8 cellular contexts compared by ENCODE assay signal in genomic region chrX:106611682-106612402, GRCh38. TPM values are rescaled to one million over a fixed set of nuclear protein-coding genes. Genes with fewer than 3 reads are reported as not detected.
DNase-seq lines count a peak whose midpoint lies in the region; ATAC-seq and TF ChIP-seq lines count a peak whose summit lies in the region.

Gene RADX, plus strand, starts transcription at chrX:106611978. Its CDS starts 103 bp downstream, at chrX:106612081.

- H3K79me1 ChIP-seq in neuronal stem cell (ENCODE audit: low read depth, low read length), result no peaks in the 10 kb centered on the region

- H2BK12ac ChIP-seq in neuronal stem cell (ENCODE audit: low read length), result no peak within 1 kb of the TSS

- 10 to 34% methylated on average over 3 to 7 of the region's 46 CpGs for WGBS in gastroesophageal sphincter (ENCODE audit: low coverage in 1 of 2), 2 donors
- WGBS in neuronal stem cell (ENCODE audit: extremely low coverage in 2 of 2, insufficient read length in 2 of 2, insufficient replicate concordance in 1 of 2), 2 donors, result no CpG with 5 or more reads among the region's 46 CpGs

- CTCF ChIA-PET in CD8-positive, alpha-beta memory T cell (lab: Charles Lee), result interaction anchor here (1.1 to 2.4 kb wide), 2 partner anchors 126 to 131 kb away, joined by 3 to 9 read pairs; no protein-coding TSS in a partner anchor

- H3K23ac ChIP-seq in neuronal stem cell (ENCODE audit: low read depth, low read length, poor library complexity), result no peak within 1 kb of the TSS

- no peaks in the 10 kb centered on the region for H3K9me3 ChIP-seq in CD8-positive, alpha-beta memory T cell (ENCODE audit: low read length)
- H3K9me3 ChIP-seq in gastroesophageal sphincter, result no peaks in the 10 kb centered on the region
- H3K9me3 ChIP-seq in neuronal stem cell (replicated peaks in 1 of 2; ENCODE audit: control insufficient read depth in 2 of 2, insufficient read depth in 1 of 2, low read depth in 1 of 2, low read length in 2 of 2), result no peaks in the 10 kb centered on the region

- H3K36me3 Mint-ChIP-seq in CD8-positive, alpha-beta memory T cell, result peaks cover 0 to 6% (median 0%) of the 10 kb centered on the region in 3 donors

- POLR2A ChIA-PET in CD8-positive, alpha-beta memory T cell (lab: Charles Lee), result no interaction called here

- H3K27ac ChIP-seq in CD8-positive, alpha-beta memory T cell (ENCODE audit: low read depth, low read length), result peak within 1 kb of the TSS; percentile 92
- H3K27ac ChIP-seq in gastroesophageal sphincter (peak within 1 kb of the TSS in 2 of 4 donors; percentile 11 to 19), neuronal stem cell (replicated peaks; ENCODE audit: low read length) (peak within 1 kb of the TSS; percentile 51)

- H3K14ac ChIP-seq in neuronal stem cell (ENCODE audit: low read length), result no peak within 1 kb of the TSS

- H4K8ac ChIP-seq in neuronal stem cell (ENCODE audit: low read depth, low read length), result no peak within 1 kb of the TSS

- peak within 1 kb of the TSS; percentile 95 for H3K4me3 ChIP-seq in CD8-positive, alpha-beta memory T cell (ENCODE audit: low read length)
- H3K4me3 ChIP-seq in gastroesophageal sphincter, result peak within 1 kb of the TSS; percentile 33 to 54
- H3K4me3 ChIP-seq in neuronal stem cell (ENCODE audit: low read length in 2 of 2), result peak within 1 kb of the TSS; percentile 56 to 88

- no peak for TF ChIP-seq EP300 in gastroesophageal sphincter (IDR thresholded peaks at IDR 0.05)

- H2BK120ac ChIP-seq in neuronal stem cell (ENCODE audit: low read depth, low read length), result no peak within 1 kb of the TSS

- H4K91ac ChIP-seq in neuronal stem cell (ENCODE audit: low read depth, low read length, poor library complexity), result no peak within 1 kb of the TSS

- no peaks in the 10 kb centered on the region for H3K27me3 ChIP-seq in CD8-positive, alpha-beta memory T cell (ENCODE audit: insufficient read depth, low read length, poor library complexity, severe bottlenecking)
- no peaks in the 10 kb centered on the region for H3K27me3 ChIP-seq in gastroesophageal sphincter
- H3K27me3 ChIP-seq in neuronal stem cell (ENCODE audit: control insufficient read depth in 3 of 3, insufficient read depth in 3 of 3, low read depth in 1 of 3, low read length in 3 of 3), result no peaks in the 10 kb centered on the region

- peaks cover 0 to 10% of the 10 kb centered on the region in 2 donors for H3K27me3 Mint-ChIP-seq in CD8-positive, alpha-beta memory T cell

- no peak for TF ChIP-seq CTCF in gastroesophageal sphincter (IDR thresholded peaks at IDR 0.05)

- ATAC-seq in GM19463 (IDR thresholded peaks at IDR 0.05; ENCODE audit: unreplicated experiment) (peak; percentile 97), HG03571 (IDR thresholded peaks at IDR 0.05; ENCODE audit: unreplicated experiment) (peak; percentile 97), gastroesophageal sphincter (peak; percentile 86)

- H3K18ac ChIP-seq in neuronal stem cell (ENCODE audit: low read length), result peak within 1 kb of the TSS; percentile 64

- no peak within 1 kb of the TSS for H3K9ac ChIP-seq in neuronal stem cell (ENCODE audit: low read depth, low read length, poor library complexity)

- no peaks in the 10 kb centered on the region for H3K36me3 ChIP-seq in CD8-positive, alpha-beta memory T cell (ENCODE audit: insufficient read depth, low read length)
- H3K36me3 ChIP-seq in gastroesophageal sphincter (no peaks in the 10 kb centered on the region), neuronal stem cell (replicated peaks in 1 of 2; ENCODE audit: control insufficient read depth in 2 of 2, insufficient read depth in 2 of 2, low read length in 2 of 2) (no peaks in the 10 kb centered on the region)

- peak in 1 of 2 donors; percentile 11 for TF ChIP-seq POLR2A in gastroesophageal sphincter (IDR thresholded peaks at IDR 0.05)

- no peaks in the 10 kb centered on the region for H3K9me3 Mint-ChIP-seq in CD8-positive, alpha-beta memory T cell

- H2BK15ac ChIP-seq in neuronal stem cell (ENCODE audit: low read length), result no peak within 1 kb of the TSS

- peak; percentile 77 to 94 (median 83) for DNase-seq in CD8-positive, alpha-beta memory T cell
- DNase-seq in RPMI8226 (peak; percentile 73), activated gamma-delta T cell treated with Interleukin-2 at 50 U/mL for 16 hours (peak; percentile 81), neuronal stem cell (ENCODE audit: low spot score) (peak; percentile 78), stromal cell of bone marrow (ENCODE audit: low read depth) (peak; percentile 35)

- no peaks in the 10 kb centered on the region for H3K4me1 ChIP-seq in CD8-positive, alpha-beta memory T cell (ENCODE audit: insufficient read depth, low read length)
- H3K4me1 ChIP-seq in gastroesophageal sphincter (no peaks in the 10 kb centered on the region), neuronal stem cell (ENCODE audit: control insufficient read depth in 2 of 2, insufficient read depth in 1 of 2, low read depth in 1 of 2, low read length in 2 of 2) (no peaks in the 10 kb centered on the region)

- no peak within 1 kb of the TSS for H2BK5ac ChIP-seq in neuronal stem cell (ENCODE audit: low read length)

- peak within 1 kb of the TSS; percentile 92 to 98 (median 93) for H3K4me3 Mint-ChIP-seq in CD8-positive, alpha-beta memory T cell

- peak within 1 kb of the TSS; percentile 86 for H2AFZ ChIP-seq in neuronal stem cell (ENCODE audit: low read length)

- peak within 1 kb of the TSS; percentile 89 to 98 (median 95) for H3K27ac Mint-ChIP-seq in CD8-positive, alpha-beta memory T cell

- no peak within 1 kb of the TSS for H2AK5ac ChIP-seq in neuronal stem cell (ENCODE audit: low read depth, low read length)

- peak within 1 kb of the TSS; percentile 45 for H3K4me2 ChIP-seq in neuronal stem cell (ENCODE audit: insufficient read depth, low read length, poor library complexity, severe bottlenecking)

- peaks cover 19 to 43% (median 28%) of the 10 kb centered on the region in 3 donors for H3K4me1 Mint-ChIP-seq in CD8-positive, alpha-beta memory T cell

- no peak within 1 kb of the TSS for H3K4ac ChIP-seq in neuronal stem cell (ENCODE audit: low read length)

RNA-seq across cellular contexts. Expression of gene RADX, which starts in this region (rescaled TPM):
- total RNA-seq in CD8-positive, alpha-beta memory T cell, result 1 to 10 TPM; 6.7 to 6.8 TPM
- 2.4 TPM for polyA plus RNA-seq in CD8-positive, alpha-beta memory T cell
- total RNA-seq in gastroesophageal sphincter, result 1 to 10 TPM in 2 of 4 donors, under 1 TPM in 2; 0.62 to 2.4 (median 0.86) TPM
- 17.9 TPM for polyA plus RNA-seq in neuronal stem cell (2013, experiment 1 of 2)
- polyA plus RNA-seq in neuronal stem cell (2013, experiment 2 of 2), result 17.7 TPM

Comparison
In these comparisons a context has a peak if more than half of its experiments do, and no peak if none do; other contexts are left out.
1. H3K4me3 ChIP-seq: peak in every context shown above with its lines; median percentile 95 in CD8-positive, alpha-beta memory T cell; 72 in neuronal stem cell; 44 in gastroesophageal sphincter.